In genomic region chr11:12242071-12242672, GRCh38 we compare ENCODE assay signal across 13 cellular contexts.
DNase-seq lines count a peak whose midpoint lies in the region; ATAC-seq and TF ChIP-seq lines count a peak whose summit lies in the region.
"Had no signal": no experiment of that assay in that cellular context is flagged by ENCODE, and none has a peak within 500 bp of the region (broad histone marks: within the 10 kb centered on the region; RNA-seq: fewer than 3 reads in every experiment).

No MANE protein-coding gene starts in this region.

- peak overlapping the region in 1 of 7 donors; percentile 35 for H3K4me3 Mint-ChIP-seq in CD8-positive, alpha-beta memory T cell
- peak overlapping the region; percentile 4 for H3K4me3 Mint-ChIP-seq in activated naive CD4-positive, alpha-beta T cell treated with anti-CD3 and anti-CD28 coated beads, Interleukin-2, amount 10 ng/mL, durations not matched to agents 7 days and 5 days
- H3K4me3 Mint-ChIP-seq in progenitor cell of endocrine pancreas (ENCODE audit: low read depth): no peak overlapping the region

- H3K27me3 ChIP-seq in CD8-positive, alpha-beta memory T cell (ENCODE audit: insufficient read depth, low read length, poor library complexity, severe bottlenecking): no peaks in the 10 kb centered on the region
- no peaks in the 10 kb centered on the region for H3K27me3 ChIP-seq in smooth muscle cell (ENCODE audit: low read depth)
- H3K27me3 ChIP-seq: left lung, SJSA1 had no signal

- no peaks in the 10 kb centered on the region for H4K20me1 ChIP-seq in smooth muscle cell (ENCODE audit: low read depth)

- peak overlapping the region in 7 of 8 donors; percentile 56 to 81 (median 74) for H3K27ac Mint-ChIP-seq in CD8-positive, alpha-beta memory T cell
- H3K27ac Mint-ChIP-seq in activated naive CD4-positive, alpha-beta T cell treated with anti-CD3 and anti-CD28 coated beads, Interleukin-2, amount 10 ng/mL, durations not matched to agents 7 days and 5 days: peak overlapping the region; percentile 60
- no peak overlapping the region for H3K27ac Mint-ChIP-seq in progenitor cell of endocrine pancreas

- POLR2A ChIA-PET in CD8-positive, alpha-beta memory T cell (lab: Charles Lee): no interaction called here

- peaks cover 4% of the 10 kb centered on the region for H3K36me3 ChIP-seq in CD8-positive, alpha-beta memory T cell (ENCODE audit: insufficient read depth, low read length)
- H3K36me3 ChIP-seq in smooth muscle cell (ENCODE audit: low read depth): peaks cover 6% of the 10 kb centered on the region

- no peak overlapping the region for H2AFZ ChIP-seq in smooth muscle cell (ENCODE audit: low read depth)

- no peak overlapping the region for H3K4me3 ChIP-seq in CD8-positive, alpha-beta memory T cell (ENCODE audit: low read length)
- H3K4me3 ChIP-seq in smooth muscle cell: no peak overlapping the region
- H3K4me3 ChIP-seq: left lung, SJSA1 had no signal

- H3K36me3 Mint-ChIP-seq in CD8-positive, alpha-beta memory T cell: peaks cover 4 to 83% (median 7%) of the 10 kb centered on the region in 3 donors
- peaks cover 6% of the 10 kb centered on the region for H3K36me3 Mint-ChIP-seq in activated naive CD4-positive, alpha-beta T cell treated with anti-CD3 and anti-CD28 coated beads, Interleukin-2, amount 10 ng/mL, durations not matched to agents 7 days and 5 days
- H3K36me3 Mint-ChIP-seq in progenitor cell of endocrine pancreas (ENCODE audit: insufficient read depth): no peaks in the 10 kb centered on the region

- H3K9ac ChIP-seq in smooth muscle cell (ENCODE audit: low read depth): peak overlapping the region; percentile 15

- no peaks in the 10 kb centered on the region for H3K79me2 ChIP-seq in smooth muscle cell (ENCODE audit: low read depth)

- ATAC-seq in GM21786 (IDR thresholded peaks at IDR 0.05; ENCODE audit: unreplicated experiment): no peak
- ATAC-seq in GM21526 (IDR thresholded peaks at IDR 0.05; ENCODE audit: low FRiP score, unreplicated experiment): no peak
- ATAC-seq: left lung had no signal

- H3K9me3 ChIP-seq in CD8-positive, alpha-beta memory T cell (ENCODE audit: low read length): no peaks in the 10 kb centered on the region
- H3K9me3 ChIP-seq in smooth muscle cell (replicated peaks; ENCODE audit: low read depth): no peaks in the 10 kb centered on the region
- H3K9me3 ChIP-seq: left lung, SJSA1 had no signal

- no peaks in the 10 kb centered on the region for H3F3A ChIP-seq in smooth muscle cell (ENCODE audit: low read depth)

- DNase-seq in CD8-positive, alpha-beta memory T cell: peak in 2 of 5 donors; percentile 21 to 35
- DNase-seq in NCI-H2081 (lab: John Stamatoyannopoulos, UW): peak; percentile 89 to 98
- DNase-seq in activated naive CD4-positive, alpha-beta T cell treated with anti-CD3 and anti-CD28 coated beads, Interleukin-2, amount 10 ng/mL, durations not matched to agents 7 days and 5 days: peak; percentile 41
- DNase-seq in smooth muscle cell (lab: John Stamatoyannopoulos, UW; ENCODE audit: unreplicated experiment): no peak
- no peak for DNase-seq in progenitor cell of endocrine pancreas (ENCODE audit: low spot score, unreplicated experiment)
- DNase-seq in DMS79 treated with DMSO at 0.1 percent for 48 hours (lab: John Stamatoyannopoulos, UW): no peak
- DNase-seq: DMS 273 treated with DMSO at 0.1 percent for 48 hours, left lung, NCI-H2171, nucleus accumbens had no signal

- peaks cover 21% of the 10 kb centered on the region for H3K4me1 ChIP-seq in CD8-positive, alpha-beta memory T cell (ENCODE audit: insufficient read depth, low read length)
- H3K4me1 ChIP-seq in smooth muscle cell (ENCODE audit: low read depth): no peaks in the 10 kb centered on the region
- H3K4me1 ChIP-seq: SJSA1 had no signal

- H3K9me3 Mint-ChIP-seq in CD8-positive, alpha-beta memory T cell: no peaks in the 10 kb centered on the region
- no peaks in the 10 kb centered on the region for H3K9me3 Mint-ChIP-seq in activated naive CD4-positive, alpha-beta T cell treated with anti-CD3 and anti-CD28 coated beads, Interleukin-2, amount 10 ng/mL, durations not matched to agents 7 days and 5 days
- no peaks in the 10 kb centered on the region for H3K9me3 Mint-ChIP-seq in progenitor cell of endocrine pancreas (ENCODE audit: low read depth)

- no peak overlapping the region for H3K4me2 ChIP-seq in smooth muscle cell

- H3K4me1 Mint-ChIP-seq in CD8-positive, alpha-beta memory T cell: peaks cover 16 to 21% (median 20%) of the 10 kb centered on the region in 3 donors
- H3K4me1 Mint-ChIP-seq in activated naive CD4-positive, alpha-beta T cell treated with anti-CD3 and anti-CD28 coated beads, Interleukin-2, amount 10 ng/mL, durations not matched to agents 7 days and 5 days: peaks cover 30% of the 10 kb centered on the region
- peaks cover 18% of the 10 kb centered on the region for H3K4me1 Mint-ChIP-seq in progenitor cell of endocrine pancreas (ENCODE audit: low read depth)

- H3K27ac ChIP-seq in CD8-positive, alpha-beta memory T cell (ENCODE audit: low read depth, low read length): no peak overlapping the region
- H3K27ac ChIP-seq in smooth muscle cell (ENCODE audit: low read depth): peak overlapping the region; percentile 70
- H3K27ac ChIP-seq: left lung, SJSA1 had no signal

- WGBS in smooth muscle cell (ENCODE audit: low lambda C conversion rate): 85% methylated on average over 12 of the region's 14 CpGs

- TF ChIP-seq CTCF in smooth muscle cell (IDR thresholded peaks at IDR 0.05; ENCODE audit: borderline replicate concordance, insufficient read depth, poor library complexity, severe bottlenecking): no peak
- no peak for TF ChIP-seq CTCF in progenitor cell of endocrine pancreas (IDR thresholded peaks at IDR 0.05; ENCODE audit: unreplicated experiment)

- no peaks in the 10 kb centered on the region for H3K27me3 Mint-ChIP-seq in CD8-positive, alpha-beta memory T cell
- H3K27me3 Mint-ChIP-seq in activated naive CD4-positive, alpha-beta T cell treated with anti-CD3 and anti-CD28 coated beads, Interleukin-2, amount 10 ng/mL, durations not matched to agents 7 days and 5 days: no peaks in the 10 kb centered on the region
- no peaks in the 10 kb centered on the region for H3K27me3 Mint-ChIP-seq in progenitor cell of endocrine pancreas

- CTCF ChIA-PET in CD8-positive, alpha-beta memory T cell (lab: Charles Lee): interaction anchor here (1.0 kb wide), 1 partner anchor 194 kb away, joined by 3 read pairs; no protein-coding TSS in a partner anchor
- CTCF ChIA-PET in activated naive CD4-positive, alpha-beta T cell treated with anti-CD3 and anti-CD28 coated beads, Interleukin-2, amount 10 ng/mL, durations not matched to agents 7 days and 5 days (lab: Charles Lee): interaction anchor here (2.1 kb wide), 1 partner anchor 40 kb away, joined by 10 read pairs; no protein-coding TSS in a partner anchor

Comparison
In these comparisons a context has a peak if more than half of its experiments do, and no peak if none do; other contexts are left out.
1. DNase-seq: peak in NCI-H2081 (2 of 2) and activated naive CD4-positive, alpha-beta T cell treated with anti-CD3 and anti-CD28 coated beads, Interleukin-2, amount 10 ng/mL, durations not matched to agents 7 days and 5 days (single experiment); none in smooth muscle cell (single experiment), progenitor cell of endocrine pancreas (single experiment) and DMS79 treated with DMSO at 0.1 percent for 48 hours (single experiment).